ENCODE assay signal across 10 cellular contexts in the genomic region with DNA sequence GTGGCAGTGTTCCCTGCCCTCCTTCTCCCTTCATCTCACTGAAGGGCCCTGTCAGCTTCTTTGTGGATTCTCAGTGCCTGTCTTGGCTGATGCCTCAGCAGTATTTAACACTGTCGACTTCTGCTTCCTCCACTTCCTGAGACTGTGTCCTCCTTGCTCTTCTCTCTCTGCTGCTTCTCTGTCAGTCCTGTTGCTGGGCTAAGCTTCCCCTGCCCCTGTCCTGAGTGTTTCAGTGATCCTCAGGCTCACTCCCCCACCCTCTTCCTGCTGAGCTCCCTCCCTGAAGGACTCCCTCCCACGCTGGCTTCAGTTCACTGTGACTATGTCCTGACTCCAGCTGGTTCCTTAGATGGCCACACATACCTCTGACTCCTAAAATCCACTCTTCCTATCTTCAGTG.
DNase-seq lines count a peak whose midpoint lies in the region; ATAC-seq and TF ChIP-seq lines count a peak whose summit lies in the region.
"Had no signal": no experiment of that assay in that cellular context is flagged by ENCODE, and none has a peak within 500 bp of the region (broad histone marks: within the 10 kb centered on the region; RNA-seq: fewer than 3 reads in every experiment).

No MANE protein-coding gene starts in this region.

- H3K79me2 ChIP-seq in neural progenitor cell (ENCODE audit: low read depth), result no peaks in the 10 kb centered on the region

- no peaks in the 10 kb centered on the region for H3K27me3 Mint-ChIP-seq in CD8-positive, alpha-beta T cell (ENCODE audit: low read depth)
- no peaks in the 10 kb centered on the region for H3K27me3 Mint-ChIP-seq in T-helper 2 cell treated with Interferon-gamma antibody and Interleukin-4, amounts not matched to agents 5 μg/mL and 100 μg/mL, for 36 hours (ENCODE audit: low read depth)
- no peaks in the 10 kb centered on the region for H3K27me3 Mint-ChIP-seq in neural progenitor cell (ENCODE audit: insufficient read depth, low read depth)

- no peak overlapping the region for H3K27ac ChIP-seq in CD8-positive, alpha-beta T cell (ENCODE audit: low read depth, low read length)
- no peak overlapping the region for H3K27ac ChIP-seq in neural progenitor cell

- peak overlapping the region; percentile 25 for H3K27ac Mint-ChIP-seq in CD8-positive, alpha-beta T cell
- peak overlapping the region; percentile 87 for H3K27ac Mint-ChIP-seq in T-helper 2 cell treated with Interferon-gamma antibody and Interleukin-4, amounts not matched to agents 5 μg/mL and 100 μg/mL, for 36 hours
- H3K27ac Mint-ChIP-seq in neural progenitor cell, result peak overlapping the region; percentile 74

- H3K4me3 ChIP-seq in CD8-positive, alpha-beta T cell (ENCODE audit: low read depth, low read length), result no peak overlapping the region
- no peak overlapping the region for H3K4me3 ChIP-seq in neural progenitor cell

- H3K36me3 ChIP-seq in CD8-positive, alpha-beta T cell (ENCODE audit: insufficient read depth, low read length), result no peaks in the 10 kb centered on the region
- no peaks in the 10 kb centered on the region for H3K36me3 ChIP-seq in neural progenitor cell

- no peak for TF ChIP-seq CTCF in CD8-positive, alpha-beta T cell (IDR thresholded peaks at IDR 0.05)
- TF ChIP-seq CTCF in neural progenitor cell (IDR thresholded peaks at IDR 0.05), result no peak

- H3K4me1 ChIP-seq in CD8-positive, alpha-beta T cell (ENCODE audit: insufficient read depth, low read length), result peaks cover 11% of the 10 kb centered on the region
- H3K4me1 ChIP-seq in neural progenitor cell, result peaks cover 10% of the 10 kb centered on the region

- peaks cover 19% of the 10 kb centered on the region for H3K4me1 Mint-ChIP-seq in CD8-positive, alpha-beta T cell (ENCODE audit: low read depth)
- peaks cover 38% of the 10 kb centered on the region for H3K4me1 Mint-ChIP-seq in T-helper 2 cell treated with Interferon-gamma antibody and Interleukin-4, amounts not matched to agents 5 μg/mL and 100 μg/mL, for 36 hours (ENCODE audit: low read depth)
- H3K4me1 Mint-ChIP-seq in neural progenitor cell, result peaks cover 25% of the 10 kb centered on the region

- H3K4me2 ChIP-seq in neural progenitor cell, result no peak overlapping the region

- DNase-seq in CD8-positive, alpha-beta T cell, result no peak
- DNase-seq in T-helper 2 cell treated with Interferon-gamma antibody and Interleukin-4, amounts not matched to agents 5 μg/mL and 100 μg/mL, for 36 hours (ENCODE audit: low spot score), result no peak
- DNase-seq in foreskin melanocyte (peak; percentile 18), neural progenitor cell (ENCODE audit: low spot score) (no peak), amniotic stem cell (lab: John Stamatoyannopoulos, UW) (no peak)
- DNase-seq: DMS79, NCI-H187 treated with DMSO at 0.1 percent for 48 hours had no signal

- H3K27me3 ChIP-seq in CD8-positive, alpha-beta T cell (ENCODE audit: insufficient read depth, low read length), result no peaks in the 10 kb centered on the region
- H3K27me3 ChIP-seq in neural progenitor cell, result no peaks in the 10 kb centered on the region

- POLR2A ChIA-PET in CD8-positive, alpha-beta T cell (lab: Charles Lee), result no interaction called here

- H2AFZ ChIP-seq in neural progenitor cell (replicated peaks), result no peak overlapping the region

- no peak overlapping the region for H3K9ac ChIP-seq in neural progenitor cell

- intact Hi-C loops in CD8-positive, alpha-beta T cell (cut with DNase I, micrococcal nuclease), result loop anchor here in 1 of 2 experiments (5.0 kb wide), 1 partner anchor 34 kb away; no protein-coding TSS in a partner anchor

- H3K4me3 Mint-ChIP-seq in CD8-positive, alpha-beta T cell, result no peak overlapping the region
- peak overlapping the region; percentile 45 for H3K4me3 Mint-ChIP-seq in T-helper 2 cell treated with Interferon-gamma antibody and Interleukin-4, amounts not matched to agents 5 μg/mL and 100 μg/mL, for 36 hours
- no peak overlapping the region for H3K4me3 Mint-ChIP-seq in neural progenitor cell

- CTCF ChIA-PET in CD8-positive, alpha-beta T cell (lab: Charles Lee), result interaction anchor here (0.5 to 1.4 kb wide), 2 partner anchors 71 to 96 kb away, joined by 3 to 6 read pairs; no protein-coding TSS in a partner anchor

- H3F3A ChIP-seq in neural progenitor cell (ENCODE audit: low read depth), result peaks cover 24% of the 10 kb centered on the region

- H3K36me3 Mint-ChIP-seq in CD8-positive, alpha-beta T cell, result peaks cover 8% of the 10 kb centered on the region
- H3K36me3 Mint-ChIP-seq in T-helper 2 cell treated with Interferon-gamma antibody and Interleukin-4, amounts not matched to agents 5 μg/mL and 100 μg/mL, for 36 hours (ENCODE audit: low read depth), result peaks cover 9% of the 10 kb centered on the region
- H3K36me3 Mint-ChIP-seq in neural progenitor cell, result peaks cover 5% of the 10 kb centered on the region

- ATAC-seq in CD8-positive, alpha-beta T cell, result no peak
- no peak for ATAC-seq in esophagus mucosa
- no peak for ATAC-seq in GM19395 (IDR thresholded peaks at IDR 0.05; ENCODE audit: unreplicated experiment)
- ATAC-seq in HG02642 (IDR thresholded peaks at IDR 0.05; ENCODE audit: poor library complexity, unreplicated experiment), result no peak

- H3K9me3 Mint-ChIP-seq in CD8-positive, alpha-beta T cell, result no peaks in the 10 kb centered on the region
- no peaks in the 10 kb centered on the region for H3K9me3 Mint-ChIP-seq in T-helper 2 cell treated with Interferon-gamma antibody and Interleukin-4, amounts not matched to agents 5 μg/mL and 100 μg/mL, for 36 hours
- H3K9me3 Mint-ChIP-seq in neural progenitor cell, result no peaks in the 10 kb centered on the region

- H4K20me1 ChIP-seq in neural progenitor cell (ENCODE audit: low read depth), result no peaks in the 10 kb centered on the region

- no peaks in the 10 kb centered on the region for H3K9me3 ChIP-seq in CD8-positive, alpha-beta T cell (ENCODE audit: low read length)
- H3K9me3 ChIP-seq in neural progenitor cell (ENCODE audit: low read depth), result no peaks in the 10 kb centered on the region

Comparison
In these comparisons a context has a peak if more than half of its experiments do, and no peak if none do; other contexts are left out.
1. H3K27ac Mint-ChIP-seq: peak in every context shown above with its lines; median percentile 87 in T-helper 2 cell treated with Interferon-gamma antibody and Interleukin-4, amounts not matched to agents 5 μg/mL and 100 μg/mL, for 36 hours; 74 in neural progenitor cell; 25 in CD8-positive, alpha-beta T cell.